16 cellular contexts compared by ENCODE assay signal in genomic region chr15:71753346-71753745, GRCh38. TPM values are rescaled to one million over a fixed set of nuclear protein-coding genes. Genes with fewer than 3 reads are reported as not detected.
DNase-seq lines count a peak whose midpoint lies in the region; ATAC-seq and TF ChIP-seq lines count a peak whose summit lies in the region.
"Had no signal": no experiment of that assay in that cellular context is flagged by ENCODE, and none has a peak within 500 bp of the region (broad histone marks: within the 10 kb centered on the region; RNA-seq: fewer than 3 reads in every experiment).

No MANE protein-coding gene starts in this region.

- H3K9me3 ChIP-seq in SJCRH30 (replicated peaks) = peaks cover 7% of the 10 kb centered on the region; the same call in 1 of the 2 replicates
- H3K9me3 ChIP-seq: esophagus muscularis mucosa had no signal

- H3K9me3 Mint-ChIP-seq in nephron = peaks cover 8% of the 10 kb centered on the region
- H3K9me3 Mint-ChIP-seq: activated naive CD4-positive, alpha-beta T cell treated with anti-CD3 and anti-CD28 coated beads, Interleukin-2, amount 50 U/mL, for 24 hours; immature natural killer cell had no signal

- DNase-seq in Daoy (ENCODE audit: low read depth) (peak; percentile 19), SJCRH30 (peak; percentile 51 to 73), fibroblast of gingiva (ENCODE audit: low read depth) (peak; percentile 52), NCI-H748 (lab: John Stamatoyannopoulos, UW; ENCODE audit: unreplicated experiment) (no peak), NCI-H2196 (lab: John Stamatoyannopoulos, UW; ENCODE audit: unreplicated experiment) (no peak), NCI-H524 (lab: John Stamatoyannopoulos, UW) (no peak)
- DNase-seq: activated B cell treated with CpG ODN at 0.5 μM for 24 hours; NCI-H2081 treated with DMSO at 0.1 percent for 48 hours; stimulated activated CD4-positive, alpha-beta T cell treated with anti-CD3 and anti-CD28 coated beads, Interleukin-2, amount 100 ng/mL, for 24 hours had no signal

- H3K36me3 Mint-ChIP-seq in nephron (ENCODE audit: low read depth) = peaks cover 13% of the 10 kb centered on the region
- H3K36me3 Mint-ChIP-seq: activated naive CD4-positive, alpha-beta T cell treated with anti-CD3 and anti-CD28 coated beads, Interleukin-2, amount 50 U/mL, for 24 hours; immature natural killer cell had no signal

- peaks cover 24% of the 10 kb centered on the region for H3K4me1 ChIP-seq in SJCRH30
- H3K4me1 ChIP-seq: esophagus muscularis mucosa had no signal

- peak overlapping the region in 2 of 3 experiments; percentile 83 to 84 for H3K27ac Mint-ChIP-seq in nephron
- H3K27ac Mint-ChIP-seq: activated B cell treated with CpG ODN at 0.5 μM for 24 hours; activated naive CD4-positive, alpha-beta T cell treated with anti-CD3 and anti-CD28 coated beads, Interleukin-2, amount 50 U/mL, for 24 hours; B cell; immature natural killer cell had no signal

- H3K4me3 Mint-ChIP-seq in nephron = no peak overlapping the region
- H3K4me3 Mint-ChIP-seq: activated B cell treated with CpG ODN at 0.5 μM for 24 hours; activated naive CD4-positive, alpha-beta T cell treated with anti-CD3 and anti-CD28 coated beads, Interleukin-2, amount 50 U/mL, for 24 hours; B cell; immature natural killer cell had no signal

- peak overlapping the region; percentile 99 for H3K27ac ChIP-seq in SJCRH30
- H3K27ac ChIP-seq: esophagus muscularis mucosa had no signal

- H3K36me3 ChIP-seq in SJCRH30 = no peaks in the 10 kb centered on the region

- no peak for ATAC-seq in HG03460 (IDR thresholded peaks at IDR 0.05; ENCODE audit: unreplicated experiment)

- H3K27me3 Mint-ChIP-seq in nephron (ENCODE audit: low read depth) = peaks cover 7% of the 10 kb centered on the region

- TF ChIP-seq CTCF in nephron (IDR thresholded peaks at IDR 0.05; ENCODE audit: unreplicated experiment in 3 of 3) = no peak

- H3K4me3 ChIP-seq in SJCRH30 = peak overlapping the region; percentile 23
- H3K4me3 ChIP-seq: esophagus muscularis mucosa had no signal

- no peaks in the 10 kb centered on the region for H3K27me3 ChIP-seq in SJCRH30
- H3K27me3 ChIP-seq: esophagus muscularis mucosa had no signal

- H3K4me1 Mint-ChIP-seq in nephron = peaks cover 16% of the 10 kb centered on the region
- H3K4me1 Mint-ChIP-seq: activated B cell treated with CpG ODN at 0.5 μM for 24 hours; activated naive CD4-positive, alpha-beta T cell treated with anti-CD3 and anti-CD28 coated beads, Interleukin-2, amount 50 U/mL, for 24 hours; B cell had no signal

RNA-seq across cellular contexts. Expression of gene NR2E3, which starts 57.0 kb away (rescaled TPM):
- total RNA-seq in Daoy (2014; rRNA removed; shearing (Covaris generic)) = not detected in 2 replicates
- 4.5 and 8.8 TPM in 2 replicates for total RNA-seq in SJCRH30 (2014; rRNA removed; shearing (Covaris generic))
- total RNA-seq: activated B cell treated with CpG ODN at 0.5 μM for 24 hours, B cell, esophagus muscularis mucosa, pulmonary artery endothelial cell had no signal

Comparison
In these comparisons a context has a peak if more than half of its experiments do, and no peak if none do; other contexts are left out.
1. DNase-seq: peak in Daoy (single experiment), SJCRH30 (2 of 2) and fibroblast of gingiva (single experiment); none in NCI-H748 (single experiment), NCI-H2196 (single experiment) and NCI-H524 (0 of 2).